Comparison of ENCODE assay signal across 8 cellular contexts in the genomic region with DNA sequence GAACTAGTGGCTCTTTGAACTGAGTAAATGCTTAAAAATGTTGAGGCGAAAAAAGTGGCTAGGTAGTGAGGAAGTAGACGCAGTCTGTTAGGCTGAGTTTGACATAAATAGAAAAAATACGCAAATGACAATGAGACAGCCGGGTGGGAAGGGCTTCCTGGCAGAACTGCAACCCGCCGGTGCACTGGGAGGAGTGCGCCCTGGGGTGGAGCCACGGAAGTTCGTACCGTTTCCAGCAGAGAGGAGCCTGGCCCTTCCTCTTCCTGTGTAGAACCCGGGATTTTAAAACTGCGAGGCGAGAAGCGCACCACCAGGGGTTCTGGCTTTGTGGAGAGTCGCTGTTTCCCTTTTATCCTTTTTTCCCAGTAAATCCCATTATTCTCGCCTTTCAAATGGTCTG.
DNase-seq lines count a peak whose midpoint lies in the region; ATAC-seq and TF ChIP-seq lines count a peak whose summit lies in the region.

No MANE protein-coding gene starts in this region.

- DNase-seq in activated B cell treated with CpG ODN at 0.5 μM for 24 hours (peak; percentile 23), mesothelial cell of epicardium (ENCODE audit: low spot score in 2 of 2, unreplicated experiment in 2 of 2) (no peak), DMS53 treated with DMSO at 0.1 percent for 48 hours (lab: John Stamatoyannopoulos, UW; ENCODE audit: unreplicated experiment) (no peak), T-helper 17 cell (no peak)
- DNase-seq in activated naive CD4-positive, alpha-beta T cell treated with anti-CD3 and anti-CD28 coated beads, Interleukin-2, amount 10 ng/mL, durations not matched to agents 7 days and 5 days: no peak
- DNase-seq in activated CD4-positive, alpha-beta T cell treated with anti-CD3 and anti-CD28 coated beads, Interleukin-2, amount 10 ng/mL, durations not matched to agents 7 days and 5 days: no peak

- CTCF ChIA-PET in activated B cell treated with CpG ODN at 0.5 μM for 24 hours (lab: Charles Lee): no interaction called here
- CTCF ChIA-PET in activated naive CD4-positive, alpha-beta T cell treated with anti-CD3 and anti-CD28 coated beads, Interleukin-2, amount 10 ng/mL, durations not matched to agents 7 days and 5 days (lab: Charles Lee): no interaction called here
- CTCF ChIA-PET in activated CD4-positive, alpha-beta T cell treated with anti-CD3 and anti-CD28 coated beads, Interleukin-2, amount 10 ng/mL, durations not matched to agents 7 days and 5 days (lab: Charles Lee): no interaction called here

- H3K27me3 Mint-ChIP-seq in activated B cell treated with CpG ODN at 0.5 μM for 24 hours (no peaks in the 10 kb centered on the region), mesothelial cell of epicardium (ENCODE audit: low read depth) (no peaks in the 10 kb centered on the region), T-helper 17 cell (no peaks in the 10 kb centered on the region)
- no peaks in the 10 kb centered on the region for H3K27me3 Mint-ChIP-seq in activated naive CD4-positive, alpha-beta T cell treated with anti-CD3 and anti-CD28 coated beads, Interleukin-2, amount 10 ng/mL, durations not matched to agents 7 days and 5 days
- no peaks in the 10 kb centered on the region for H3K27me3 Mint-ChIP-seq in activated CD4-positive, alpha-beta T cell treated with anti-CD3 and anti-CD28 coated beads, Interleukin-2, amount 10 ng/mL, durations not matched to agents 7 days and 5 days

- H3K36me3 Mint-ChIP-seq in activated B cell treated with CpG ODN at 0.5 μM for 24 hours (ENCODE audit: low read depth) (no peaks in the 10 kb centered on the region), mesothelial cell of epicardium (no peaks in the 10 kb centered on the region), T-helper 17 cell (ENCODE audit: low read depth) (peaks cover 2% of the 10 kb centered on the region)
- H3K36me3 Mint-ChIP-seq in activated naive CD4-positive, alpha-beta T cell treated with anti-CD3 and anti-CD28 coated beads, Interleukin-2, amount 10 ng/mL, durations not matched to agents 7 days and 5 days: no peaks in the 10 kb centered on the region
- no peaks in the 10 kb centered on the region for H3K36me3 Mint-ChIP-seq in activated CD4-positive, alpha-beta T cell treated with anti-CD3 and anti-CD28 coated beads, Interleukin-2, amount 10 ng/mL, durations not matched to agents 7 days and 5 days (ENCODE audit: low read depth)

- H3K9me3 Mint-ChIP-seq in activated B cell treated with CpG ODN at 0.5 μM for 24 hours (no peaks in the 10 kb centered on the region), mesothelial cell of epicardium (no peaks in the 10 kb centered on the region)
- no peaks in the 10 kb centered on the region for H3K9me3 Mint-ChIP-seq in activated naive CD4-positive, alpha-beta T cell treated with anti-CD3 and anti-CD28 coated beads, Interleukin-2, amount 10 ng/mL, durations not matched to agents 7 days and 5 days
- H3K9me3 Mint-ChIP-seq in activated CD4-positive, alpha-beta T cell treated with anti-CD3 and anti-CD28 coated beads, Interleukin-2, amount 10 ng/mL, durations not matched to agents 7 days and 5 days: peaks cover 3% of the 10 kb centered on the region

- H3K4me3 Mint-ChIP-seq in activated B cell treated with CpG ODN at 0.5 μM for 24 hours (peak overlapping the region; percentile 76), mesothelial cell of epicardium (peak overlapping the region; percentile 43), T-helper 17 cell (no peak overlapping the region)
- no peak overlapping the region for H3K4me3 Mint-ChIP-seq in activated naive CD4-positive, alpha-beta T cell treated with anti-CD3 and anti-CD28 coated beads, Interleukin-2, amount 10 ng/mL, durations not matched to agents 7 days and 5 days
- no peak overlapping the region for H3K4me3 Mint-ChIP-seq in activated CD4-positive, alpha-beta T cell treated with anti-CD3 and anti-CD28 coated beads, Interleukin-2, amount 10 ng/mL, durations not matched to agents 7 days and 5 days

- ATAC-seq in GM18867 (IDR thresholded peaks at IDR 0.05; ENCODE audit: unreplicated experiment) (peak; percentile 96), HG02870 (IDR thresholded peaks at IDR 0.05; ENCODE audit: unreplicated experiment) (peak; percentile 54), activated B cell treated with CpG ODN at 0.5 μM for 24 hours (ENCODE audit: low read depth) (peak; percentile 92), T-helper 17 cell (no peak)

- POLR2A ChIA-PET in activated B cell treated with CpG ODN at 0.5 μM for 24 hours (lab: Charles Lee): no interaction called here
- POLR2A ChIA-PET in activated CD4-positive, alpha-beta T cell treated with anti-CD3 and anti-CD28 coated beads, Interleukin-2, amount 10 ng/mL, durations not matched to agents 7 days and 5 days (lab: Charles Lee): no interaction called here

- no peaks in the 10 kb centered on the region for H3K9me3 ChIP-seq in T-helper 17 cell (ENCODE audit: control insufficient read depth, low read length, poor library complexity, severe bottlenecking)

- no peak for TF ChIP-seq CTCF in activated B cell treated with CpG ODN at 0.5 μM for 24 hours (IDR thresholded peaks at IDR 0.05)
- no peak for TF ChIP-seq CTCF in mesothelial cell of epicardium (IDR thresholded peaks at IDR 0.05; ENCODE audit: unreplicated experiment)

- peak overlapping the region; percentile 83 for H3K27ac Mint-ChIP-seq in activated B cell treated with CpG ODN at 0.5 μM for 24 hours
- H3K27ac Mint-ChIP-seq in mesothelial cell of epicardium: no peak overlapping the region
- no peak overlapping the region for H3K27ac Mint-ChIP-seq in activated naive CD4-positive, alpha-beta T cell treated with anti-CD3 and anti-CD28 coated beads, Interleukin-2, amount 10 ng/mL, durations not matched to agents 7 days and 5 days
- no peak overlapping the region for H3K27ac Mint-ChIP-seq in activated CD4-positive, alpha-beta T cell treated with anti-CD3 and anti-CD28 coated beads, Interleukin-2, amount 10 ng/mL, durations not matched to agents 7 days and 5 days
- H3K27ac Mint-ChIP-seq in T-helper 17 cell: no peak overlapping the region

- peaks cover 40% of the 10 kb centered on the region for H3K4me1 Mint-ChIP-seq in activated B cell treated with CpG ODN at 0.5 μM for 24 hours
- peaks cover 9% of the 10 kb centered on the region for H3K4me1 Mint-ChIP-seq in mesothelial cell of epicardium
- no peaks in the 10 kb centered on the region for H3K4me1 Mint-ChIP-seq in activated naive CD4-positive, alpha-beta T cell treated with anti-CD3 and anti-CD28 coated beads, Interleukin-2, amount 10 ng/mL, durations not matched to agents 7 days and 5 days
- H3K4me1 Mint-ChIP-seq in activated CD4-positive, alpha-beta T cell treated with anti-CD3 and anti-CD28 coated beads, Interleukin-2, amount 10 ng/mL, durations not matched to agents 7 days and 5 days: no peaks in the 10 kb centered on the region
- no peaks in the 10 kb centered on the region for H3K4me1 Mint-ChIP-seq in T-helper 17 cell

- intact Hi-C loops in activated B cell treated with CpG ODN at 0.5 μM for 24 hours (cut with micrococcal nuclease): loop anchor here (1.0 kb wide), 2 partner anchors 21 to 66 kb away; no protein-coding TSS in a partner anchor

Comparison
In these comparisons a context has a peak if more than half of its experiments do, and no peak if none do; other contexts are left out.
1. H3K4me3 Mint-ChIP-seq: peak in activated B cell treated with CpG ODN at 0.5 μM for 24 hours (single experiment) and mesothelial cell of epicardium (single experiment); none in activated naive CD4-positive, alpha-beta T cell treated with anti-CD3 and anti-CD28 coated beads, Interleukin-2, amount 10 ng/mL, durations not matched to agents 7 days and 5 days (single experiment), activated CD4-positive, alpha-beta T cell treated with anti-CD3 and anti-CD28 coated beads, Interleukin-2, amount 10 ng/mL, durations not matched to agents 7 days and 5 days (single experiment) and T-helper 17 cell (single experiment).